9 cellular contexts compared by ENCODE assay signal in genomic region chr4:47915378-47915777, GRCh38.
A peak's percentile ranks its signal among the peaks of the same experiment; 100 is the strongest.
DNase-seq lines count a peak whose midpoint lies in the region; ATAC-seq and TF ChIP-seq lines count a peak whose summit lies in the region.
"Had no signal": no experiment of that assay in that cellular context is flagged by ENCODE, and none has a peak within 500 bp of the region (broad histone marks: within the 10 kb centered on the region; RNA-seq: fewer than 3 reads in every experiment).

No MANE protein-coding gene starts in this region.

- H3K4me2 ChIP-seq in DOHH2 (ENCODE audit: low read length), result peak overlapping the region; percentile 90
- H3K4me2 ChIP-seq in MM.1S (ENCODE audit: low read depth, low read length), result peak overlapping the region; percentile 94

- H3K9ac ChIP-seq in MM.1S (ENCODE audit: low read length), result no peak overlapping the region

- no peaks in the 10 kb centered on the region for H4K20me1 ChIP-seq in DOHH2 (ENCODE audit: control insufficient read depth, insufficient read depth, low read depth, low read length)
- H4K20me1 ChIP-seq in MM.1S (ENCODE audit: insufficient read depth, low read length), result no peaks in the 10 kb centered on the region

- H3K9me3 ChIP-seq in DOHH2 (ENCODE audit: control insufficient read depth, insufficient read depth, low read length) (no peaks in the 10 kb centered on the region), MM.1S (replicated peaks; ENCODE audit: insufficient read depth, low read length) (no peaks in the 10 kb centered on the region), neuron (ENCODE audit: low read length) (no peaks in the 10 kb centered on the region)

- H3K9me3 Mint-ChIP-seq in central memory CD8-positive, alpha-beta T cell, result no peaks in the 10 kb centered on the region

- H3K9me2 ChIP-seq in DOHH2 (replicated peaks; ENCODE audit: control insufficient read depth, low read length) (no peaks in the 10 kb centered on the region), MM.1S (replicated peaks; ENCODE audit: insufficient read depth, low read length) (no peaks in the 10 kb centered on the region)

- TF ChIP-seq CTCF in DOHH2 (IDR thresholded peaks at IDR 0.05; ENCODE audit: low read depth, low read length, poor library complexity, severe bottlenecking) (no peak), MM.1S (IDR thresholded peaks at IDR 0.05; ENCODE audit: low read length) (no peak)

- peak overlapping the region; percentile 82 for H3K4me3 ChIP-seq in DOHH2 (ENCODE audit: low read length)
- H3K4me3 ChIP-seq in MM.1S (ENCODE audit: low read length), result peak overlapping the region; percentile 92; the same call in 1 of the 2 replicates
- peak overlapping the region; percentile 91 for H3K4me3 ChIP-seq in neuron (ENCODE audit: low read length)

- H2AFZ ChIP-seq in MM.1S (ENCODE audit: low read length) (peak overlapping the region; percentile 96), neuron (ENCODE audit: low read depth, low read length) (peak overlapping the region; percentile 83)

- H3K4me3 Mint-ChIP-seq in central memory CD8-positive, alpha-beta T cell, result peak overlapping the region; percentile 93

- H3K36me3 ChIP-seq in DOHH2 (ENCODE audit: control insufficient read depth, low read length), result peaks cover 23% of the 10 kb centered on the region
- H3K36me3 ChIP-seq in MM.1S (replicated peaks; ENCODE audit: insufficient read depth, low read length), result no peaks in the 10 kb centered on the region
- peaks cover 5% of the 10 kb centered on the region for H3K36me3 ChIP-seq in neuron (ENCODE audit: insufficient read depth, low read length)

- no peak overlapping the region for H3K27ac Mint-ChIP-seq in central memory CD8-positive, alpha-beta T cell (ENCODE audit: low read depth)

- H3K4me1 Mint-ChIP-seq in central memory CD8-positive, alpha-beta T cell, result peaks cover 28% of the 10 kb centered on the region

- peaks cover 9% of the 10 kb centered on the region for H3K36me3 Mint-ChIP-seq in central memory CD8-positive, alpha-beta T cell (ENCODE audit: insufficient read depth)

- no peak for DNase-seq in MM.1S
- no peak for DNase-seq in central memory CD8-positive, alpha-beta T cell (ENCODE audit: low spot score in 2 of 2)
- DNase-seq in stimulated activated naive CD4-positive, alpha-beta T cell treated with Interleukin-2 at 50 U/mL for 16 hours (lab: John Stamatoyannopoulos, UW), result no peak
- no peak for DNase-seq in UCSD-AML1 (lab: John Stamatoyannopoulos, UW; ENCODE audit: unreplicated experiment)
- DNase-seq: IMR-90; stimulated activated CD4-positive, alpha-beta T cell treated with anti-CD3 and anti-CD28 coated beads, Interleukin-12 subunit alpha, Interleukin-12 subunit beta, amount 100 ng/mL, for 4 hours had no signal

- no peak for ATAC-seq in central memory CD8-positive, alpha-beta T cell (replicated peaks; ENCODE audit: extremely low read depth, poor library complexity, severe bottlenecking)
- ATAC-seq in GM21619 (IDR thresholded peaks at IDR 0.05; ENCODE audit: unreplicated experiment), result no peak

- peak overlapping the region; percentile 51; the same call in 1 of the 2 replicates for H3K27ac ChIP-seq in DOHH2 (ENCODE audit: low read depth, low read length)
- no peak overlapping the region for H3K27ac ChIP-seq in MM.1S (ENCODE audit: low read length)

- peaks cover 7% of the 10 kb centered on the region for H3F3A ChIP-seq in DOHH2 (ENCODE audit: control insufficient read depth, insufficient read depth)
- H3F3A ChIP-seq in MM.1S (ENCODE audit: insufficient read depth, low read length), result no peaks in the 10 kb centered on the region

- no peaks in the 10 kb centered on the region for H3K27me3 Mint-ChIP-seq in central memory CD8-positive, alpha-beta T cell

- peaks cover 42% of the 10 kb centered on the region for H3K4me1 ChIP-seq in DOHH2 (ENCODE audit: control insufficient read depth, low read length)
- H3K4me1 ChIP-seq in MM.1S (ENCODE audit: low read length), result peaks cover 14% of the 10 kb centered on the region
- H3K4me1 ChIP-seq in neuron (ENCODE audit: insufficient read depth, low read length), result peaks cover 9% of the 10 kb centered on the region

- H3K79me2 ChIP-seq in DOHH2 (ENCODE audit: control insufficient read depth, low read length), result peaks cover 39% of the 10 kb centered on the region
- peaks cover 35% of the 10 kb centered on the region for H3K79me2 ChIP-seq in MM.1S (ENCODE audit: low read length)

- H3K27me3 ChIP-seq in DOHH2 (ENCODE audit: control insufficient read depth, low read length) (no peaks in the 10 kb centered on the region), MM.1S (replicated peaks; ENCODE audit: insufficient read depth, low read length) (no peaks in the 10 kb centered on the region), neuron (ENCODE audit: insufficient read depth, low read length) (no peaks in the 10 kb centered on the region)
